Comparison of ENCODE assay signal across 21 cellular contexts in genomic region chr12:52423661-52424503, GRCh38. TPM values are rescaled to one million over a fixed set of nuclear protein-coding genes. Genes with fewer than 3 reads are reported as not detected.
DNase-seq lines count a peak whose midpoint lies in the region; ATAC-seq and TF ChIP-seq lines count a peak whose summit lies in the region.
"Had no signal": no experiment of that assay in that cellular context is flagged by ENCODE, and none has a peak within 500 bp of the region (broad histone marks: within the 10 kb centered on the region; RNA-seq: fewer than 3 reads in every experiment).

No MANE protein-coding gene starts in this region.

- peak; percentile 15; the same call in 1 of the 3 replicates for ATAC-seq in RWPE2 (ENCODE audit: low read depth)
- ATAC-seq: activated CD8-positive, alpha-beta memory T cell treated with anti-CD3 and anti-CD28 coated beads, Interleukin-2, amount 10 ng/mL, durations not matched to agents 7 days and 5 days; naive thymus-derived CD4-positive, alpha-beta T cell; stimulated activated naive B cell treated with anti-CD40 and anti-IgM and Interleukin-4, amounts not matched to agents 10 μg/mL and 1 μg/mL and 100 μg/mL, for 72 hours had no signal

- no peak overlapping the region for H3K9ac ChIP-seq in muscle layer of colon (ENCODE audit: low read length)
- H3K9ac ChIP-seq: GM23248, KMS-11 had no signal

- POLR2A ChIA-PET in MCF 10A (lab: Yijun Ruan, JAX): interaction anchor here (0.6 kb wide), 3 partner anchors 28 to 1017 kb away, joined by 3 read pairs; no protein-coding TSS in a partner anchor
- POLR2A ChIA-PET in CD4-positive, alpha-beta memory T cell (lab: Charles Lee; ENCODE audit: partially characterized antibody): no interaction called here

- TF ChIP-seq POLR2A in breast epithelium (IDR thresholded peaks at IDR 0.05): no peak
- TF ChIP-seq POLR2A in vagina (IDR thresholded peaks at IDR 0.05): no peak

- H3K27me3 ChIP-seq in breast epithelium (peaks cover 0 to 3% of the 10 kb centered on the region in 2 donors), RWPE2 (ENCODE audit: insufficient read depth, poor library complexity, severe bottlenecking) (no peaks in the 10 kb centered on the region), muscle layer of colon (ENCODE audit: control insufficient read depth in 1 of 2, insufficient read depth in 2 of 2, low read length in 2 of 2) (no peaks in the 10 kb centered on the region), vagina (no peaks in the 10 kb centered on the region)
- no peaks in the 10 kb centered on the region for H3K27me3 ChIP-seq in CD4-positive, alpha-beta memory T cell (ENCODE audit: insufficient read depth, low read length)

- H3K36me3 ChIP-seq in breast epithelium: no peaks in the 10 kb centered on the region
- no peaks in the 10 kb centered on the region for H3K36me3 ChIP-seq in RWPE2 (ENCODE audit: low read depth)
- H3K36me3 ChIP-seq in muscle layer of colon (ENCODE audit: insufficient read depth, low read length): no peaks in the 10 kb centered on the region
- H3K36me3 ChIP-seq in vagina: no peaks in the 10 kb centered on the region
- H3K36me3 ChIP-seq in CD4-positive, alpha-beta memory T cell (ENCODE audit: insufficient read depth, low read length): no peaks in the 10 kb centered on the region

- H3K4me1 ChIP-seq in breast epithelium: no peaks in the 10 kb centered on the region
- H3K4me1 ChIP-seq in RWPE2 (ENCODE audit: insufficient read depth, poor library complexity, severe bottlenecking): peaks cover 3% of the 10 kb centered on the region
- peaks cover 43% of the 10 kb centered on the region for H3K4me1 ChIP-seq in muscle layer of colon (ENCODE audit: insufficient read depth, low read length)
- peaks cover 13% of the 10 kb centered on the region for H3K4me1 ChIP-seq in vagina
- H3K4me1 ChIP-seq in CD4-positive, alpha-beta memory T cell (ENCODE audit: insufficient read depth, low read length): no peaks in the 10 kb centered on the region

- H3K9me3 Mint-ChIP-seq in MCF 10A (ENCODE audit: unreplicated experiment): no peaks in the 10 kb centered on the region
- H3K9me3 Mint-ChIP-seq in CD4-positive, alpha-beta memory T cell: no peaks in the 10 kb centered on the region
- H3K9me3 Mint-ChIP-seq: CD4-positive, alpha-beta T cell; naive thymus-derived CD4-positive, alpha-beta T cell; stimulated activated naive B cell treated with anti-CD40 and anti-IgM and Interleukin-4, amounts not matched to agents 10 μg/mL and 1 μg/mL and 100 μg/mL, for 72 hours had no signal

- no peak overlapping the region for H3K4me3 Mint-ChIP-seq in MCF 10A (ENCODE audit: unreplicated experiment)
- no peak overlapping the region for H3K4me3 Mint-ChIP-seq in CD4-positive, alpha-beta memory T cell
- H3K4me3 Mint-ChIP-seq: activated CD8-positive, alpha-beta memory T cell treated with anti-CD3 and anti-CD28 coated beads, Interleukin-2, amount 10 ng/mL, durations not matched to agents 7 days and 5 days; CD4-positive, alpha-beta T cell; naive thymus-derived CD4-positive, alpha-beta T cell; stimulated activated naive B cell treated with anti-CD40 and anti-IgM and Interleukin-4, amounts not matched to agents 10 μg/mL and 1 μg/mL and 100 μg/mL, for 72 hours had no signal

- no peaks in the 10 kb centered on the region for H3K9me3 ChIP-seq in breast epithelium
- H3K9me3 ChIP-seq in RWPE2 (ENCODE audit: severe bottlenecking): no peaks in the 10 kb centered on the region
- no peaks in the 10 kb centered on the region for H3K9me3 ChIP-seq in muscle layer of colon (ENCODE audit: low read length)
- H3K9me3 ChIP-seq in vagina: no peaks in the 10 kb centered on the region
- no peaks in the 10 kb centered on the region for H3K9me3 ChIP-seq in CD4-positive, alpha-beta memory T cell (ENCODE audit: control insufficient read depth in 1 of 2, low read length in 2 of 2)

- H3K36me3 Mint-ChIP-seq in MCF 10A (ENCODE audit: insufficient read depth, unreplicated experiment): no peaks in the 10 kb centered on the region
- H3K36me3 Mint-ChIP-seq in CD4-positive, alpha-beta memory T cell: no peaks in the 10 kb centered on the region
- H3K36me3 Mint-ChIP-seq: activated CD8-positive, alpha-beta memory T cell treated with anti-CD3 and anti-CD28 coated beads, Interleukin-2, amount 10 ng/mL, durations not matched to agents 7 days and 5 days; naive thymus-derived CD4-positive, alpha-beta T cell; stimulated activated naive B cell treated with anti-CD40 and anti-IgM and Interleukin-4, amounts not matched to agents 10 μg/mL and 1 μg/mL and 100 μg/mL, for 72 hours had no signal

- in situ Hi-C loops in G401 (cut with HindIII; ENCODE audit: low sequenced_read_pairs): no loop called here

- TF ChIP-seq CTCF in breast epithelium (IDR thresholded peaks at IDR 0.05): no peak
- TF ChIP-seq CTCF in MCF 10A (IDR thresholded peaks at IDR 0.05; ENCODE audit: unreplicated experiment): no peak
- no peak for TF ChIP-seq CTCF in RWPE2 (IDR thresholded peaks at IDR 0.05; ENCODE audit: poor library complexity, severe bottlenecking)
- TF ChIP-seq CTCF in vagina (IDR thresholded peaks at IDR 0.05): no peak

- H3K4me3 ChIP-seq in breast epithelium: no peak overlapping the region
- no peak overlapping the region for H3K4me3 ChIP-seq in RWPE2 (ENCODE audit: severe bottlenecking)
- H3K4me3 ChIP-seq in muscle layer of colon (ENCODE audit: low read depth in 1 of 2, low read length in 2 of 2): no peak overlapping the region
- no peak overlapping the region for H3K4me3 ChIP-seq in vagina
- no peak overlapping the region for H3K4me3 ChIP-seq in CD4-positive, alpha-beta memory T cell (ENCODE audit: low read length in 2 of 2)
- H3K4me3 ChIP-seq: GM23248 had no signal

- BruUV-seq in MCF 10A (replicated peaks; lab: Mats Ljungman, UMichigan): no TSS peak

- peaks cover 10% of the 10 kb centered on the region for H3K4me1 Mint-ChIP-seq in MCF 10A (ENCODE audit: insufficient read depth, unreplicated experiment)
- peaks cover 0 to 1% (median 0%) of the 10 kb centered on the region in 4 donors for H3K4me1 Mint-ChIP-seq in CD4-positive, alpha-beta memory T cell
- H3K4me1 Mint-ChIP-seq: activated CD8-positive, alpha-beta memory T cell treated with anti-CD3 and anti-CD28 coated beads, Interleukin-2, amount 10 ng/mL, durations not matched to agents 7 days and 5 days had no signal

- CTCF ChIA-PET in MCF 10A (lab: Yijun Ruan, JAX): interaction anchor here (0.6 kb wide), 1 partner anchor 157 kb away, joined by 3 read pairs; no protein-coding TSS in a partner anchor
- CTCF ChIA-PET in CD4-positive, alpha-beta memory T cell (lab: Charles Lee; ENCODE audit: partially characterized antibody): no interaction called here

- DNase-seq in breast epithelium (ENCODE audit: low spot score in 2 of 2) (no peak), MCF 10A (ENCODE audit: unreplicated experiment) (no peak), RWPE2 (ENCODE audit: low spot score) (no peak), vagina (ENCODE audit: extremely low spot score in 2 of 2) (no peak), amniotic stem cell (lab: John Stamatoyannopoulos, UW) (no peak), G401 (ENCODE audit: low spot score) (no peak)
- no peak for DNase-seq in CD4-positive, alpha-beta memory T cell
- DNase-seq: activated CD8-positive, alpha-beta memory T cell treated with anti-CD3 and anti-CD28 coated beads, Interleukin-2, amount 10 ng/mL, durations not matched to agents 7 days and 5 days; activated naive CD4-positive, alpha-beta T cell treated with Interleukin-2 at 50 U/mL for 16 hours; CD4-positive, alpha-beta T cell; effector CD4-positive, alpha-beta T cell; GDM1; GM23248; naive thymus-derived CD4-positive, alpha-beta T cell; NCI-H2081 treated with DMSO at 0.1 percent for 48 hours; stimulated activated naive B cell treated with anti-CD40 and anti-IgM and Interleukin-4, amounts not matched to agents 10 μg/mL and 1 μg/mL and 100 μg/mL, for 72 hours had no signal

- peaks cover 8% of the 10 kb centered on the region for H3K27me3 Mint-ChIP-seq in MCF 10A (ENCODE audit: insufficient read depth, unreplicated experiment)
- peaks cover 14 to 24% of the 10 kb centered on the region in 2 donors for H3K27me3 Mint-ChIP-seq in CD4-positive, alpha-beta memory T cell

- H3K27ac Mint-ChIP-seq in MCF 10A (ENCODE audit: low read depth, unreplicated experiment): no peak overlapping the region
- peak overlapping the region in 1 of 7 donors; percentile 36 for H3K27ac Mint-ChIP-seq in CD4-positive, alpha-beta memory T cell
- H3K27ac Mint-ChIP-seq: activated CD8-positive, alpha-beta memory T cell treated with anti-CD3 and anti-CD28 coated beads, Interleukin-2, amount 10 ng/mL, durations not matched to agents 7 days and 5 days; CD4-positive, alpha-beta T cell; stimulated activated naive B cell treated with anti-CD40 and anti-IgM and Interleukin-4, amounts not matched to agents 10 μg/mL and 1 μg/mL and 100 μg/mL, for 72 hours had no signal

- intact Hi-C loops in breast epithelium (cut with DNase I; ENCODE audit: low total_unique reads): no loop called here
- intact Hi-C loops in MCF 10A (cut with micrococcal nuclease): no loop called here
- intact Hi-C loops in vagina (cut with DNase I): no loop called here
- intact Hi-C loops in CD4-positive, alpha-beta memory T cell (cut with micrococcal nuclease): no loop called here

- peak overlapping the region; percentile 75 to 78 for H3K27ac ChIP-seq in breast epithelium
- H3K27ac ChIP-seq in RWPE2 (ENCODE audit: poor library complexity, severe bottlenecking): no peak overlapping the region
- H3K27ac ChIP-seq in muscle layer of colon (ENCODE audit: low read depth, low read length): peak overlapping the region; percentile 62
- peak overlapping the region; percentile 21 for H3K27ac ChIP-seq in vagina
- H3K27ac ChIP-seq in CD4-positive, alpha-beta memory T cell (ENCODE audit: low read depth, low read length): no peak overlapping the region
- H3K27ac ChIP-seq: GM23248, KMS-11, VCaP had no signal

RNA-seq across cellular contexts. Expression of gene KRT75, which starts 10.3 kb away (rescaled TPM):
- not detected for total RNA-seq in breast epithelium
- not detected in 2 replicates for total RNA-seq in MCF 10A (2022)
- total RNA-seq in vagina: not detected
- total RNA-seq in CD4-positive, alpha-beta memory T cell: not detected
- polyA plus RNA-seq in CD4-positive, alpha-beta memory T cell: not detected
- total RNA-seq in G401 (2014; rRNA removed; shearing (Covaris generic)): 0.20 and 0.43 TPM in 2 replicates
- total RNA-seq: A172; activated CD8-positive, alpha-beta memory T cell treated with anti-CD3 and anti-CD28 coated beads, Interleukin-2, amount 10 ng/mL, durations not matched to agents 7 days and 5 days; CD4-positive, alpha-beta T cell; GM23248; naive thymus-derived CD4-positive, alpha-beta T cell; OCI-LY7 had no signal
- polyA plus RNA-seq: GM23248; naive thymus-derived CD4-positive, alpha-beta T cell had no signal

RNA-seq across cellular contexts. Expression of gene KRT82, which starts 17.7 kb away (rescaled TPM):
- total RNA-seq in breast epithelium (not detected), MCF 10A (2022) (not detected in 2 replicates), vagina (not detected)
- total RNA-seq in CD4-positive, alpha-beta memory T cell: not detected
- polyA plus RNA-seq in CD4-positive, alpha-beta memory T cell: not detected
- total RNA-seq in G401 (2014; rRNA removed; shearing (Covaris generic)): not detected in 2 replicates
- total RNA-seq: A172; activated CD8-positive, alpha-beta memory T cell treated with anti-CD3 and anti-CD28 coated beads, Interleukin-2, amount 10 ng/mL, durations not matched to agents 7 days and 5 days; CD4-positive, alpha-beta T cell; GM23248; naive thymus-derived CD4-positive, alpha-beta T cell; OCI-LY7 had no signal
- polyA plus RNA-seq: GM23248; naive thymus-derived CD4-positive, alpha-beta T cell had no signal

RNA-seq across cellular contexts. Expression of gene KRT6B, which starts 28.1 kb away (rescaled TPM):
- total RNA-seq in breast epithelium (10 to 100 TPM in 2 of 3 donors, not detected in 1; 42.0 to 69.2 TPM), MCF 10A (2022) (2.3 and 3.3 TPM in 2 replicates), vagina (184 TPM)
- total RNA-seq in CD4-positive, alpha-beta memory T cell: not detected
- polyA plus RNA-seq in CD4-positive, alpha-beta memory T cell: not detected
- not detected in 2 replicates for total RNA-seq in G401 (2014; rRNA removed; shearing (Covaris generic))
- total RNA-seq: A172; activated CD8-positive, alpha-beta memory T cell treated with anti-CD3 and anti-CD28 coated beads, Interleukin-2, amount 10 ng/mL, durations not matched to agents 7 days and 5 days; CD4-positive, alpha-beta T cell; GM23248; naive thymus-derived CD4-positive, alpha-beta T cell; OCI-LY7 had no signal
- polyA plus RNA-seq: GM23248; naive thymus-derived CD4-positive, alpha-beta T cell had no signal

RNA-seq across cellular contexts. Expression of gene KRT84, which starts 38.4 kb away (rescaled TPM):
- not detected for total RNA-seq in breast epithelium
- not detected in 2 replicates for total RNA-seq in MCF 10A (2022)
- total RNA-seq in vagina: not detected
- not detected for total RNA-seq in CD4-positive, alpha-beta memory T cell
- polyA plus RNA-seq in CD4-positive, alpha-beta memory T cell: not detected
- not detected in 2 replicates for total RNA-seq in G401 (2014; rRNA removed; shearing (Covaris generic))
- total RNA-seq: A172; activated CD8-positive, alpha-beta memory T cell treated with anti-CD3 and anti-CD28 coated beads, Interleukin-2, amount 10 ng/mL, durations not matched to agents 7 days and 5 days; CD4-positive, alpha-beta T cell; GM23248; naive thymus-derived CD4-positive, alpha-beta T cell; OCI-LY7 had no signal
- polyA plus RNA-seq: GM23248; naive thymus-derived CD4-positive, alpha-beta T cell had no signal

RNA-seq across cellular contexts. Expression of gene KRT6C, which starts 49.7 kb away (rescaled TPM):
- total RNA-seq in breast epithelium (not detected), MCF 10A (2022) (0.19 and 0.44 TPM in 2 replicates), vagina (257 TPM)
- total RNA-seq in CD4-positive, alpha-beta memory T cell: not detected
- polyA plus RNA-seq in CD4-positive, alpha-beta memory T cell: not detected
- not detected in 2 replicates for total RNA-seq in G401 (2014; rRNA removed; shearing (Covaris generic))
- total RNA-seq: A172; activated CD8-positive, alpha-beta memory T cell treated with anti-CD3 and anti-CD28 coated beads, Interleukin-2, amount 10 ng/mL, durations not matched to agents 7 days and 5 days; CD4-positive, alpha-beta T cell; GM23248; naive thymus-derived CD4-positive, alpha-beta T cell; OCI-LY7 had no signal
- polyA plus RNA-seq: GM23248; naive thymus-derived CD4-positive, alpha-beta T cell had no signal

Comparison
In these comparisons a context has a peak if more than half of its experiments do, and no peak if none do; other contexts are left out.
1. H3K27ac ChIP-seq: peak in breast epithelium (2 of 2), muscle layer of colon (single experiment) and vagina (single experiment); none in RWPE2 (single experiment) and CD4-positive, alpha-beta memory T cell (single experiment).